Comparison of ENCODE assay signal across 8 cellular contexts in genomic region chr1:112706505-112707216, GRCh38. TPM values are rescaled to one million over a fixed set of nuclear protein-coding genes. Genes with fewer than 3 reads are reported as not detected.
DNase-seq lines count a peak whose midpoint lies in the region; ATAC-seq and TF ChIP-seq lines count a peak whose summit lies in the region.

TSS of gene RHOC (minus strand) at chr1:112707127. CDS start at chr1:112703799, 3,328 bp downstream.

- no peaks in the 10 kb centered on the region for H4K20me1 ChIP-seq in OCI-LY1 (ENCODE audit: insufficient read depth, low read length)

- H3K9me2 ChIP-seq in OCI-LY1 (ENCODE audit: low read depth, low read length), result no peaks in the 10 kb centered on the region

- H3F3A ChIP-seq in OCI-LY1 (ENCODE audit: insufficient read depth, low read length), result peaks cover 6% of the 10 kb centered on the region; the same call in 1 of the 2 replicates

- peak within 1 kb of the TSS; percentile 80 for H3K4me3 Mint-ChIP-seq in CD4-positive, alpha-beta T cell

- H3K27ac Mint-ChIP-seq in CD4-positive, alpha-beta T cell, result peak within 1 kb of the TSS; percentile 59

- H3K9ac ChIP-seq in OCI-LY1 (ENCODE audit: low read length), result peak within 1 kb of the TSS; percentile 63; the same call in 1 of the 2 replicates
- peak within 1 kb of the TSS; percentile 77 for H3K9ac ChIP-seq in rectal smooth muscle tissue (ENCODE audit: low read length)

- peak within 1 kb of the TSS; percentile 70 for H3K4me3 ChIP-seq in OCI-LY1 (ENCODE audit: low read depth, low read length, poor library complexity, severe bottlenecking)
- peak within 1 kb of the TSS; percentile 93 to 99 for H3K4me3 ChIP-seq in ascending aorta
- peak within 1 kb of the TSS; percentile 94 for H3K4me3 ChIP-seq in right cardiac atrium (ENCODE audit: low read length)
- H3K4me3 ChIP-seq in rectal smooth muscle tissue (ENCODE audit: low read length), result peak within 1 kb of the TSS; percentile 79

- H3K36me3 ChIP-seq in OCI-LY1 (ENCODE audit: insufficient read depth, low read length), result no peaks in the 10 kb centered on the region
- H3K36me3 ChIP-seq in ascending aorta, result peaks cover 19 to 22% of the 10 kb centered on the region in 2 donors
- peaks cover 7% of the 10 kb centered on the region for H3K36me3 ChIP-seq in rectal smooth muscle tissue (ENCODE audit: control insufficient read depth, insufficient read depth, low read length)

- H3K4me1 Mint-ChIP-seq in CD4-positive, alpha-beta T cell (ENCODE audit: low read depth), result peaks cover 54% of the 10 kb centered on the region

- H3K27ac ChIP-seq in CD4-positive, alpha-beta T cell (ENCODE audit: low read depth, low read length), result no peak within 1 kb of the TSS
- H3K27ac ChIP-seq in OCI-LY1 (ENCODE audit: low read depth, low read length, poor library complexity, severe bottlenecking) (no peak within 1 kb of the TSS), ascending aorta (peak within 1 kb of the TSS; percentile 99), right cardiac atrium (ENCODE audit: low read length) (peak within 1 kb of the TSS; percentile 96), rectal smooth muscle tissue (ENCODE audit: low read depth, low read length) (peak within 1 kb of the TSS; percentile 89)

- intact Hi-C loops in CD4-positive, alpha-beta T cell (cut with DNase I, micrococcal nuclease), result loop anchor here (1.0 to 5.0 kb wide), 3 partner anchors 88 to 315 kb away; partner anchors contain the start of genes CAPZA1 (in 1 of the 2) and ST7L (in 1 of the 2)
- intact Hi-C loops in ascending aorta (cut with DNase I), result loop anchor here (1.0 to 10.0 kb wide), 7 partner anchors 32 to 972 kb away; partner anchors contain the start of genes CAPZA1, INKA2, MOV10 and ST7L
- intact Hi-C loops in right cardiac atrium (cut with DNase I), result loop anchor here (2.0 to 10.0 kb wide), 9 partner anchors 34 to 322 kb away; partner anchors contain the start of genes CAPZA1 (in 3 of the 4), ST7L (in 3 of the 4), WNT2B (in 2 of the 4) and MOV10 (in 1 of the 4)

- peak within 1 kb of the TSS; percentile 88 for H3K4me2 ChIP-seq in OCI-LY1 (ENCODE audit: low read length)

- CTCF ChIA-PET in CD4-positive, alpha-beta T cell (lab: Charles Lee), result interaction anchor here (1.9 to 2.3 kb wide), 2 partner anchors 12 to 205 kb away, joined by 4 to 13 read pairs; a partner anchor contains a TSS

- no peaks in the 10 kb centered on the region for H3K27me3 Mint-ChIP-seq in CD4-positive, alpha-beta T cell

- H3K4me1 ChIP-seq in OCI-LY1 (ENCODE audit: insufficient read depth, low read length, severe bottlenecking) (peaks cover 28% of the 10 kb centered on the region), ascending aorta (peaks cover 10 to 20% of the 10 kb centered on the region in 2 donors), right cardiac atrium (ENCODE audit: control insufficient read depth, insufficient read depth, low read length) (peaks cover 9% of the 10 kb centered on the region), rectal smooth muscle tissue (ENCODE audit: control insufficient read depth, insufficient read depth, low read length) (peaks cover 23% of the 10 kb centered on the region)

- peak; percentile 30 for ATAC-seq in CD4-positive, alpha-beta T cell (ENCODE audit: poor library complexity)
- peak; percentile 68 for ATAC-seq in GM18868 (IDR thresholded peaks at IDR 0.05; ENCODE audit: unreplicated experiment)
- ATAC-seq in HG03039 (IDR thresholded peaks at IDR 0.05; ENCODE audit: unreplicated experiment), result peak; percentile 51
- ATAC-seq in right cardiac atrium, result peak; percentile 76 to 87

- DNase-seq in CD4-positive, alpha-beta T cell, result peak in 1 of 10 experiments; percentile 26
- DNase-seq in ascending aorta (ENCODE audit: low spot score in 2 of 2), result peak in 1 of 2 donors; percentile 82
- DNase-seq in right cardiac atrium, result peak; percentile 81 to 91 (median 90)
- DNase-seq in NCI-H2107 treated with DMSO at 0.1 percent for 48 hours (lab: John Stamatoyannopoulos, UW; ENCODE audit: unreplicated experiment), result no peak

- POLR2A ChIA-PET in CD4-positive, alpha-beta T cell (lab: Charles Lee), result interaction anchor here (0.8 to 3.3 kb wide), 3 partner anchors 9 to 204 kb away, joined by 3 to 13 read pairs (median 5); partner anchors contain the start of genes MOV10 and PPM1J

- H3K36me3 Mint-ChIP-seq in CD4-positive, alpha-beta T cell (ENCODE audit: low read depth), result no peaks in the 10 kb centered on the region

- H3K9me3 ChIP-seq in CD4-positive, alpha-beta T cell (ENCODE audit: control insufficient read depth, low read length), result no peaks in the 10 kb centered on the region
- H3K9me3 ChIP-seq in OCI-LY1 (ENCODE audit: low read length), result no peaks in the 10 kb centered on the region
- no peaks in the 10 kb centered on the region for H3K9me3 ChIP-seq in ascending aorta
- H3K9me3 ChIP-seq in right cardiac atrium (ENCODE audit: control insufficient read depth, low read length), result no peaks in the 10 kb centered on the region

- no peaks in the 10 kb centered on the region for H3K27me3 ChIP-seq in CD4-positive, alpha-beta T cell (ENCODE audit: control insufficient read depth, insufficient read depth, low read length)
- H3K27me3 ChIP-seq in OCI-LY1 (ENCODE audit: insufficient read depth, low read length) (no peaks in the 10 kb centered on the region; the same call in 1 of the 2 replicates), ascending aorta (no peaks in the 10 kb centered on the region), right cardiac atrium (ENCODE audit: control insufficient read depth, insufficient read depth) (no peaks in the 10 kb centered on the region), rectal smooth muscle tissue (ENCODE audit: control insufficient read depth, insufficient read depth, low read length) (no peaks in the 10 kb centered on the region)

- H3K79me2 ChIP-seq in OCI-LY1 (ENCODE audit: insufficient read depth, low read length), result no peaks in the 10 kb centered on the region

- TF ChIP-seq CTCF in CD4-positive, alpha-beta T cell (IDR thresholded peaks at IDR 0.05), result no peak
- TF ChIP-seq CTCF in OCI-LY1 (IDR thresholded peaks at IDR 0.05; ENCODE audit: low read length), result no peak
- TF ChIP-seq CTCF in ascending aorta (IDR thresholded peaks at IDR 0.05), result no peak

- H2AFZ ChIP-seq in OCI-LY1 (ENCODE audit: low read length), result no peak within 1 kb of the TSS

- no peaks in the 10 kb centered on the region for H3K9me3 Mint-ChIP-seq in CD4-positive, alpha-beta T cell

- 1% methylated on average over 60 of the region's 60 CpGs for WGBS in right cardiac atrium

RNA-seq across cellular contexts. Expression of gene RHOC, which starts in this region (rescaled TPM):
- 10 to 100 TPM; 11.9 to 12.7 TPM for total RNA-seq in CD4-positive, alpha-beta T cell
- total RNA-seq in ascending aorta, result 379 TPM
- 100 to 1,000 TPM; 169 to 222 (median 209) TPM for total RNA-seq in right cardiac atrium
- polyA plus RNA-seq in right cardiac atrium, result 262 TPM

Comparison
In these comparisons a context has a peak if more than half of its experiments do, and no peak if none do; other contexts are left out.
1. RNA of gene RHOC (total RNA-seq): 379 TPM in ascending aorta (single experiment) and 169 to 222 TPM in right cardiac atrium; 11.9 to 12.7 TPM in CD4-positive, alpha-beta T cell; every median in the first group is over 10 times any median in the second.
2. ATAC-seq: peak in every context shown above with its lines; median percentile 82 in right cardiac atrium; 68 in GM18868; 51 in HG03039; 30 in CD4-positive, alpha-beta T cell.
3. H3K27ac ChIP-seq: peak in ascending aorta (2 of 2), right cardiac atrium (single experiment) and rectal smooth muscle tissue (single experiment); none in CD4-positive, alpha-beta T cell (single experiment) and OCI-LY1 (single experiment).
4. Peak in every context shown above with its lines, with median percentiles within 50 percentile points of each other: H3K4me3 ChIP-seq.